In the genomic region with DNA sequence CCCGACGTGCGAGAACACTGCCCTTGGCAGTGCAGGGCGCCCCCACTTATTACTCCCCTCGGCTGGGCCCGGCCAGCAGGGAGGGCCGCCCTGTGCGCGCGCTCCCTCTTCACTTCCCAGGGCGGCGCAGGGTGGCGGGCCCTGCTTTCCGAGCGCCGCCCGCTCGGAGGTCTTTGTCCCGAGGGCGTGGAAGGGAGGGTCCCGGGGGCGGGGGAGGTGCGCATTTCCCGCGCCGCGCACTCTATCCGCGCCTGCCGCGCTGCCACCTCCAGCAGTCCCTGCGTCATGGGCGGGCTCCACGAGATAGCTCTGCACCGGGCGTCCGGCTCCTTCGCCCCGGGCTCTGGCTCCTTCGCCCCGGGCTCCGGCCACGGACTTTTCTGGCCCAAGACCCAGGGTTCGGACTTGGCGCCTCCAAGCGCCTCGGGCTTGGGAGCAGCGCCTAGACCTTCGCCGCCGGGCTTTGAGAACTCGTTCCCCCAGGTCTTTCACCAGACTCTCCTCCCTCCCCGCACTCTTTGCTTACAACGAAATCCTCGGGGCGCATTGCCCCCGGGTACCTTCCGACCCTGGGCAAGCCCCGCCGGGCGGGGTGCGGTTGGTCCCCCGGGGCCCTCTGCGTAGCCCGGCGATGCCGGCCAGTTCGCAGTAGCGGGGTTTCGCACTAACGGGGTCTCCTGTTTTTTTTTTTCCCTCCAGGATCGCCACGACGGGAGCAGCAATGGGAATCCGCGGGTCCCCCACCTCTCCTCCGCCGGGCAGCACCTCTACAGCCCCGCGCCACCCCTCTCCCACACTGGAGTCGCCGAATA, we compare ENCODE assay signal across 8 cellular contexts. TPM values are rescaled to one million over a fixed set of nuclear protein-coding genes. Genes with fewer than 3 reads are reported as not detected.
A peak's percentile ranks its signal among the peaks of the same experiment; 100 is the strongest.
DNase-seq lines count a peak whose midpoint lies in the region; TF ChIP-seq lines count a peak whose summit lies in the region.

No MANE protein-coding gene starts in this region.

- no peak overlapping the region for H3K27ac Mint-ChIP-seq in activated T-helper 2 cell treated with anti-CD3 and anti-CD28 coated beads, Interferon-gamma antibody, Interleukin-2, Interleukin-4, amounts not matched to agents 10 μg/mL and 5 μg/mL and 100 μg/mL, durations not matched to agents 14 hours and 24 hours and 36 hours

- H3K36me3 ChIP-seq in iPS-18a (ENCODE audit: control insufficient read depth, low read depth, low read length) (peaks cover 8% of the 10 kb centered on the region), thyroid gland (no peaks in the 10 kb centered on the region)

- intact Hi-C loops in thyroid gland (cut with DNase I), result no loop called here
- intact Hi-C loops in activated T-helper 2 cell treated with anti-CD3 and anti-CD28 coated beads, Interferon-gamma antibody, Interleukin-2, Interleukin-4, amounts not matched to agents 10 μg/mL and 5 μg/mL and 100 μg/mL, durations not matched to agents 14 hours and 24 hours and 36 hours (cut with micrococcal nuclease), result no loop called here

- H3K27ac ChIP-seq in iPS-18a (ENCODE audit: low read length) (no peak overlapping the region), thyroid gland (peak overlapping the region in 2 of 3 donors; percentile 55 to 59)

- peak overlapping the region; percentile 83 for H3K4me3 ChIP-seq in astrocyte of the cerebellum (ENCODE audit: low read depth, low read length)
- peak overlapping the region; percentile 68 for H3K4me3 ChIP-seq in iPS-18a (ENCODE audit: low read length)
- H3K4me3 ChIP-seq in thyroid gland (replicated peaks in 1 of 3), result peak overlapping the region in 1 of 3 donors; percentile 49

- H3K27me3 ChIP-seq in iPS-18a (ENCODE audit: control insufficient read depth, insufficient read depth, low read length) (peaks cover 95% of the 10 kb centered on the region), thyroid gland (peaks cover 24% of the 10 kb centered on the region)

- H3K36me3 Mint-ChIP-seq in activated T-helper 2 cell treated with anti-CD3 and anti-CD28 coated beads, Interferon-gamma antibody, Interleukin-2, Interleukin-4, amounts not matched to agents 10 μg/mL and 5 μg/mL and 100 μg/mL, durations not matched to agents 14 hours and 24 hours and 36 hours (ENCODE audit: low read depth), result no peaks in the 10 kb centered on the region

- TF ChIP-seq POLR2A in thyroid gland (IDR thresholded peaks at IDR 0.05), result no peak

- TF ChIP-seq CTCF in astrocyte of the cerebellum (IDR thresholded peaks at IDR 0.05; ENCODE audit: low read depth, low read length, missing control alignments) (no peak), thyroid gland (IDR thresholded peaks at IDR 0.05) (peak in 1 of 6 experiments; percentile 1)

- peaks cover 7% of the 10 kb centered on the region for H3K4me1 Mint-ChIP-seq in activated T-helper 2 cell treated with anti-CD3 and anti-CD28 coated beads, Interferon-gamma antibody, Interleukin-2, Interleukin-4, amounts not matched to agents 10 μg/mL and 5 μg/mL and 100 μg/mL, durations not matched to agents 14 hours and 24 hours and 36 hours (ENCODE audit: low read depth)

- in situ Hi-C loops in astrocyte of the cerebellum (cut with HindIII; ENCODE audit: low sequenced_read_pairs), result no loop called here

- H3K9me3 ChIP-seq in iPS-18a (ENCODE audit: control insufficient read depth, low read depth, low read length) (no peaks in the 10 kb centered on the region), thyroid gland (no peaks in the 10 kb centered on the region)

- DNase-seq in NCI-H82 (lab: John Stamatoyannopoulos, UW) (peak; percentile 39), NCI-H82 treated with DMSO at 0.1 percent for 48 hours (lab: John Stamatoyannopoulos, UW; ENCODE audit: unreplicated experiment) (no peak), astrocyte of the cerebellum (ENCODE audit: low read depth) (no peak), thyroid gland (peak; percentile 17 to 21), NCI-H226 (no peak), KG1 (lab: John Stamatoyannopoulos, UW) (no peak)
- no peak for DNase-seq in activated T-helper 2 cell treated with anti-CD3 and anti-CD28 coated beads, Interferon-gamma antibody, Interleukin-2, Interleukin-4, amounts not matched to agents 10 μg/mL and 5 μg/mL and 100 μg/mL, durations not matched to agents 14 hours and 24 hours and 36 hours (ENCODE audit: low spot score)

- no peaks in the 10 kb centered on the region for H3K9me3 Mint-ChIP-seq in activated T-helper 2 cell treated with anti-CD3 and anti-CD28 coated beads, Interferon-gamma antibody, Interleukin-2, Interleukin-4, amounts not matched to agents 10 μg/mL and 5 μg/mL and 100 μg/mL, durations not matched to agents 14 hours and 24 hours and 36 hours

- H3K27me3 Mint-ChIP-seq in activated T-helper 2 cell treated with anti-CD3 and anti-CD28 coated beads, Interferon-gamma antibody, Interleukin-2, Interleukin-4, amounts not matched to agents 10 μg/mL and 5 μg/mL and 100 μg/mL, durations not matched to agents 14 hours and 24 hours and 36 hours (ENCODE audit: low read depth), result peaks cover 70% of the 10 kb centered on the region

- H3K4me1 ChIP-seq in iPS-18a (ENCODE audit: control insufficient read depth, low read depth, low read length) (peaks cover 41% of the 10 kb centered on the region), thyroid gland (peaks cover 38 to 63% of the 10 kb centered on the region in 2 donors)

- peak overlapping the region; percentile 66 for H3K9ac ChIP-seq in iPS-18a (ENCODE audit: low read length)

- no peak overlapping the region for H3K4me3 Mint-ChIP-seq in activated T-helper 2 cell treated with anti-CD3 and anti-CD28 coated beads, Interferon-gamma antibody, Interleukin-2, Interleukin-4, amounts not matched to agents 10 μg/mL and 5 μg/mL and 100 μg/mL, durations not matched to agents 14 hours and 24 hours and 36 hours (ENCODE audit: low read depth)

- WGBS in thyroid gland, 2 donors, result 17 to 27% methylated on average over 38 to 43 of the region's 82 CpGs

RNA-seq across cellular contexts. Expression of gene TFAP2C, which starts 1.6 kb away (rescaled TPM):
- 1 to 10 TPM; 3.2 to 6.9 (median 5.2) TPM for total RNA-seq in thyroid gland
- total RNA-seq in activated T-helper 2 cell treated with anti-CD3 and anti-CD28 coated beads, Interferon-gamma antibody, Interleukin-2, Interleukin-4, amounts not matched to agents 10 μg/mL and 5 μg/mL and 100 μg/mL, durations not matched to agents 14 hours and 24 hours and 36 hours, result not detected in 2 replicates

Comparison
In these comparisons a context has a peak if more than half of its experiments do, and no peak if none do; other contexts are left out.
1. DNase-seq: peak in NCI-H82 (single experiment) and thyroid gland (2 of 2); none in NCI-H82 treated with DMSO at 0.1 percent for 48 hours (single experiment), astrocyte of the cerebellum (single experiment), NCI-H226 (single experiment), activated T-helper 2 cell treated with anti-CD3 and anti-CD28 coated beads, Interferon-gamma antibody, Interleukin-2, Interleukin-4, amounts not matched to agents 10 μg/mL and 5 μg/mL and 100 μg/mL, durations not matched to agents 14 hours and 24 hours and 36 hours (single experiment) and KG1 (single experiment).